ENCODE assay signal across 21 cellular contexts in the genomic region with DNA sequence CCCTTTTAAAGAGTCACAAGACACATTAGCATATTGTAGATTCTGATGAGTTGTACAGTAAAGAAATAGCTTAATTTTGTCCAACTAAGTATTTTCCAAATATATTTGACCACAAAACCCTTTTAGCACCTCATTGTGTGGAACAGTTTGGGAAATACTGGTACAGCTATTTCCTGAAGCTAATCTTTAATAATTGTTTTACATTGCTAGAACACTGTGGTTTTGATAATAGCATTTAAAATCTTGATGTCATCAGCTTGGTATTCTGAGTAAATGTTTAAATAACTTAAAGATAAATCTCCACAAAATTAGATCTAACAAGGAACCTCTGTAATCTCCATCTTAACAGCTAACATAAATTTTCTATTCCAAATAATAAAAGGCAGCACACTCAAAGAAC.
A peak's percentile ranks its signal among the peaks of the same experiment; 100 is the strongest.
DNase-seq lines count a peak whose midpoint lies in the region; ATAC-seq, FAIRE-seq and TF ChIP-seq lines count a peak whose summit lies in the region.
"Had no signal": no experiment of that assay in that cellular context is flagged by ENCODE, and none has a peak within 500 bp of the region (broad histone marks: within the 10 kb centered on the region; RNA-seq: fewer than 3 reads in every experiment).

No MANE protein-coding gene starts in this region.

- no peak for ATAC-seq in left colon
- ATAC-seq: CD8-positive, alpha-beta T cell; Panc1 had no signal

- peak overlapping the region in 1 of 2 experiments; percentile 22; a peak in 1 of 4 replicates for H3K27ac ChIP-seq in SK-N-SH (ENCODE audit: low read depth in 2 of 2, low read length in 1 of 2)
- H3K27ac ChIP-seq: BLaER1 had no signal

- TF ChIP-seq RAD21 in SK-N-SH (IDR thresholded peaks at IDR 0.05; ENCODE audit: low read length): no peak

- no peaks in the 10 kb centered on the region for H4K20me1 ChIP-seq in SK-N-SH (ENCODE audit: insufficient read depth)
- H4K20me1 ChIP-seq: BLaER1 had no signal

- no peaks in the 10 kb centered on the region for H3K27me3 ChIP-seq in SK-N-SH (ENCODE audit: insufficient read depth)
- H3K27me3 ChIP-seq: BLaER1 had no signal

- intact Hi-C loops in left colon (cut with DNase I, micrococcal nuclease): loop anchor here in 1 of 2 donors (5.0 kb wide), 1 partner anchor 814 kb away; no protein-coding TSS in a partner anchor

- no peak for DNase-seq in GM19239 (ENCODE audit: insufficient read length, low spot score)
- DNase-seq in SK-N-SH: no peak
- peak; percentile 53 for DNase-seq in fibroblast of the aortic adventitia (ENCODE audit: low read depth)
- DNase-seq in left colon: no peak
- DNase-seq in HTR-8/SVneo (ENCODE audit: insufficient read length, low spot score): no peak
- DNase-seq in LoVo (ENCODE audit: low spot score): no peak
- no peak for DNase-seq in NK-92 treated with Interleukin-12 subunit alpha and Interleukin-12 subunit beta, amount 100 ng/mL, for 24 hours (lab: John Stamatoyannopoulos, UW)
- DNase-seq: CD8-positive, alpha-beta T cell; DMS79; GOT3; KBM-7; NCI-H1048; NCI-H1436 treated with DMSO at 0.1 percent for 48 hours; NCI-H510A treated with DMSO at 0.1 percent for 48 hours; NCI-H82; Right ventricle myocardium superior had no signal

- no peak overlapping the region for H3K9ac ChIP-seq in SK-N-SH
- H3K9ac ChIP-seq: BLaER1 had no signal

- no peak overlapping the region for H2AFZ ChIP-seq in SK-N-SH (ENCODE audit: low read depth)

- H3K4me1 ChIP-seq in SK-N-SH (ENCODE audit: control insufficient read depth in 1 of 2, insufficient read depth in 2 of 2, low read depth in 1 of 2, low read length in 1 of 2): peaks cover 0 to 12% of the 10 kb centered on the region in 2 experiments; a peak in 3 of 4 replicates
- H3K4me1 ChIP-seq: BLaER1 had no signal

- no peaks in the 10 kb centered on the region for H3K36me3 ChIP-seq in SK-N-SH (replicated peaks in 1 of 2; ENCODE audit: control insufficient read depth in 1 of 2, insufficient read depth in 2 of 2, low read length in 1 of 2)
- H3K36me3 ChIP-seq: BLaER1 had no signal

- no peaks in the 10 kb centered on the region; the same call in 1 of the 2 replicates for H3K9me2 ChIP-seq in SK-N-SH

- no peaks in the 10 kb centered on the region for H3K9me3 ChIP-seq in SK-N-SH
- H3K9me3 ChIP-seq: BLaER1 had no signal

- TF ChIP-seq CTCF in SK-N-SH (IDR thresholded peaks at IDR 0.05): no peak
- TF ChIP-seq CTCF in fibroblast of the aortic adventitia (IDR thresholded peaks at IDR 0.05; ENCODE audit: insufficient read depth, low read length): no peak

- H3K79me2 ChIP-seq in SK-N-SH (ENCODE audit: insufficient read depth): no peaks in the 10 kb centered on the region

- POLR2A ChIA-PET in SK-N-SH (lab: Yijun Ruan, JAX): no interaction called here

- peak; percentile 39 for FAIRE-seq in GM19239 (lab: Jason Lieb, UNC)
- no peak for FAIRE-seq in HTR-8/SVneo (lab: Jason Lieb, UNC)
- FAIRE-seq: D721Med, GM12891, GM18507 had no signal

- CTCF ChIA-PET in SK-N-SH (lab: Yijun Ruan, JAX): interaction anchor here (1.3 to 2.0 kb wide), 2 partner anchors 57 to 899 kb away, joined by 3 to 8 read pairs; no protein-coding TSS in a partner anchor

- H3F3A ChIP-seq in SK-N-SH (replicated peaks; ENCODE audit: insufficient read depth): no peaks in the 10 kb centered on the region

- TF ChIP-seq EP300 in SK-N-SH (IDR thresholded peaks at IDR 0.05; ENCODE audit: borderline replicate concordance in 1 of 2, low read depth in 1 of 2, low read length in 1 of 2): peak in 1 of 2 experiments; percentile 7; a peak in 1 of 4 replicates

- no peak overlapping the region for H3K4me2 ChIP-seq in SK-N-SH
- H3K4me2 ChIP-seq: BLaER1 had no signal

- H3K4me3 ChIP-seq in SK-N-SH (ENCODE audit: low read depth in 2 of 2, low read length in 1 of 2): no peak overlapping the region
- no peak overlapping the region for H3K4me3 ChIP-seq in fibroblast of the aortic adventitia (ENCODE audit: low read depth, low read length)
- H3K4me3 ChIP-seq: BLaER1 had no signal

TF ChIP-seq in SK-N-SH, 30 proteins besides CTCF, POLR2A, EP300 and RAD21:
- TF ChIP-seq, protein P1, sequence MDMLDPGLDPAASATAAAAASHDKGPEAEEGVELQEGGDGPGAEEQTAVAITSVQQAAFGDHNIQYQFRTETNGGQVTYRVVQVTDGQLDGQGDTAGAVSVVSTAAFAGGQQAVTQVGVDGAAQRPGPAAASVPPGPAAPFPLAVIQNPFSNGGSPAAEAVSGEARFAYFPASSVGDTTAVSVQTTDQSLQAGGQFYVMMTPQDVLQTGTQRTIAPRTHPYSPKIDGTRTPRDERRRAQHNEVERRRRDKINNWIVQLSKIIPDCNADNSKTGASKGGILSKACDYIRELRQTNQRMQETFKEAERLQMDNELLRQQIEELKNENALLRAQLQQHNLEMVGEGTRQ (IDR thresholded peaks at IDR 0.05; ENCODE audit: borderline replicate concordance, low read depth, low read length): no peak
- TF ChIP-seq, protein P2, sequence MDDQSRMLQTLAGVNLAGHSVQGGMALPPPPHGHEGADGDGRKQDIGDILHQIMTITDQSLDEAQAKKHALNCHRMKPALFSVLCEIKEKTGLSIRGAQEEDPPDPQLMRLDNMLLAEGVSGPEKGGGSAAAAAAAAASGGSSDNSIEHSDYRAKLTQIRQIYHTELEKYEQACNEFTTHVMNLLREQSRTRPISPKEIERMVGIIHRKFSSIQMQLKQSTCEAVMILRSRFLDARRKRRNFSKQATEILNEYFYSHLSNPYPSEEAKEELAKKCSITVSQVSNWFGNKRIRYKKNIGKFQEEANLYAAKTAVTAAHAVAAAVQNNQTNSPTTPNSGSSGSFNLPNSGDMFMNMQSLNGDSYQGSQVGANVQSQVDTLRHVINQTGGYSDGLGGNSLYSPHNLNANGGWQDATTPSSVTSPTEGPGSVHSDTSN (IDR thresholded peaks at IDR 0.05): peak; percentile 3; the same call in 1 of the 2 replicates
- no peak for TF ChIP-seq MEF2A (IDR thresholded peaks at IDR 0.05; ENCODE audit: borderline replicate concordance, low read depth)
- no peak for TF ChIP-seq FOSL2 (IDR thresholded peaks at IDR 0.05; ENCODE audit: borderline replicate concordance, low read depth)
- TF ChIP-seq, protein P3, sequence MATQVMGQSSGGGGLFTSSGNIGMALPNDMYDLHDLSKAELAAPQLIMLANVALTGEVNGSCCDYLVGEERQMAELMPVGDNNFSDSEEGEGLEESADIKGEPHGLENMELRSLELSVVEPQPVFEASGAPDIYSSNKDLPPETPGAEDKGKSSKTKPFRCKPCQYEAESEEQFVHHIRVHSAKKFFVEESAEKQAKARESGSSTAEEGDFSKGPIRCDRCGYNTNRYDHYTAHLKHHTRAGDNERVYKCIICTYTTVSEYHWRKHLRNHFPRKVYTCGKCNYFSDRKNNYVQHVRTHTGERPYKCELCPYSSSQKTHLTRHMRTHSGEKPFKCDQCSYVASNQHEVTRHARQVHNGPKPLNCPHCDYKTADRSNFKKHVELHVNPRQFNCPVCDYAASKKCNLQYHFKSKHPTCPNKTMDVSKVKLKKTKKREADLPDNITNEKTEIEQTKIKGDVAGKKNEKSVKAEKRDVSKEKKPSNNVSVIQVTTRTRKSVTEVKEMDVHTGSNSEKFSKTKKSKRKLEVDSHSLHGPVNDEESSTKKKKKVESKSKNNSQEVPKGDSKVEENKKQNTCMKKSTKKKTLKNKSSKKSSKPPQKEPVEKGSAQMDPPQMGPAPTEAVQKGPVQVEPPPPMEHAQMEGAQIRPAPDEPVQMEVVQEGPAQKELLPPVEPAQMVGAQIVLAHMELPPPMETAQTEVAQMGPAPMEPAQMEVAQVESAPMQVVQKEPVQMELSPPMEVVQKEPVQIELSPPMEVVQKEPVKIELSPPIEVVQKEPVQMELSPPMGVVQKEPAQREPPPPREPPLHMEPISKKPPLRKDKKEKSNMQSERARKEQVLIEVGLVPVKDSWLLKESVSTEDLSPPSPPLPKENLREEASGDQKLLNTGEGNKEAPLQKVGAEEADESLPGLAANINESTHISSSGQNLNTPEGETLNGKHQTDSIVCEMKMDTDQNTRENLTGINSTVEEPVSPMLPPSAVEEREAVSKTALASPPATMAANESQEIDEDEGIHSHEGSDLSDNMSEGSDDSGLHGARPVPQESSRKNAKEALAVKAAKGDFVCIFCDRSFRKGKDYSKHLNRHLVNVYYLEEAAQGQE (IDR thresholded peaks at IDR 0.05; ENCODE audit: low read depth, low read length): no peak
- no peak for TF ChIP-seq SMC3 (IDR thresholded peaks at IDR 0.05; ENCODE audit: low read depth, low read length)
- 0 out of 2 replicates have a peak, but pooled peaks have one; percentile 14 for TF ChIP-seq TEAD4 (IDR thresholded peaks at IDR 0.05; ENCODE audit: borderline replicate concordance, insufficient read depth)
- no peak for TF ChIP-seq GABPA (IDR thresholded peaks at IDR 0.05; ENCODE audit: low read depth)
- 0 out of 2 replicates have a peak, but pooled peaks have one; percentile 13 for TF ChIP-seq TCF12 (IDR thresholded peaks at IDR 0.05)
- TF ChIP-seq CHD2 (IDR thresholded peaks at IDR 0.05; ENCODE audit: low read length, partially characterized antibody): no peak
- TF ChIP-seq, protein P4, sequence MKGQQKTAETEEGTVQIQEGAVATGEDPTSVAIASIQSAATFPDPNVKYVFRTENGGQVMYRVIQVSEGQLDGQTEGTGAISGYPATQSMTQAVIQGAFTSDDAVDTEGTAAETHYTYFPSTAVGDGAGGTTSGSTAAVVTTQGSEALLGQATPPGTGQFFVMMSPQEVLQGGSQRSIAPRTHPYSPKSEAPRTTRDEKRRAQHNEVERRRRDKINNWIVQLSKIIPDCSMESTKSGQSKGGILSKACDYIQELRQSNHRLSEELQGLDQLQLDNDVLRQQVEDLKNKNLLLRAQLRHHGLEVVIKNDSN (IDR thresholded peaks at IDR 0.05; ENCODE audit: borderline replicate concordance, low read depth): no peak
- TF ChIP-seq RXRA (IDR thresholded peaks at IDR 0.05; ENCODE audit: borderline replicate concordance, low read depth): no peak
- TF ChIP-seq FOXJ3 (CRISPR knock-in tag; IDR thresholded peaks at IDR 0.05): no peak
- TF ChIP-seq, protein P5, sequence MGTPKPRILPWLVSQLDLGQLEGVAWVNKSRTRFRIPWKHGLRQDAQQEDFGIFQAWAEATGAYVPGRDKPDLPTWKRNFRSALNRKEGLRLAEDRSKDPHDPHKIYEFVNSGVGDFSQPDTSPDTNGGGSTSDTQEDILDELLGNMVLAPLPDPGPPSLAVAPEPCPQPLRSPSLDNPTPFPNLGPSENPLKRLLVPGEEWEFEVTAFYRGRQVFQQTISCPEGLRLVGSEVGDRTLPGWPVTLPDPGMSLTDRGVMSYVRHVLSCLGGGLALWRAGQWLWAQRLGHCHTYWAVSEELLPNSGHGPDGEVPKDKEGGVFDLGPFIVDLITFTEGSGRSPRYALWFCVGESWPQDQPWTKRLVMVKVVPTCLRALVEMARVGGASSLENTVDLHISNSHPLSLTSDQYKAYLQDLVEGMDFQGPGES (IDR thresholded peaks at IDR 0.05; ENCODE audit: low read depth, low read length): no peak
- TF ChIP-seq YY1 (IDR thresholded peaks at IDR 0.05; ENCODE audit: low read depth): no peak
- no peak for TF ChIP-seq POLR2AphosphoS5 (IDR thresholded peaks at IDR 0.05; ENCODE audit: low read depth, low read length)
- TF ChIP-seq RCOR1 (IDR thresholded peaks at IDR 0.05; ENCODE audit: low read length): no peak
TF ChIP-seq in SK-N-SH: peak in this region for 3.
